8 cellular contexts compared by ENCODE assay signal in the genomic region with DNA sequence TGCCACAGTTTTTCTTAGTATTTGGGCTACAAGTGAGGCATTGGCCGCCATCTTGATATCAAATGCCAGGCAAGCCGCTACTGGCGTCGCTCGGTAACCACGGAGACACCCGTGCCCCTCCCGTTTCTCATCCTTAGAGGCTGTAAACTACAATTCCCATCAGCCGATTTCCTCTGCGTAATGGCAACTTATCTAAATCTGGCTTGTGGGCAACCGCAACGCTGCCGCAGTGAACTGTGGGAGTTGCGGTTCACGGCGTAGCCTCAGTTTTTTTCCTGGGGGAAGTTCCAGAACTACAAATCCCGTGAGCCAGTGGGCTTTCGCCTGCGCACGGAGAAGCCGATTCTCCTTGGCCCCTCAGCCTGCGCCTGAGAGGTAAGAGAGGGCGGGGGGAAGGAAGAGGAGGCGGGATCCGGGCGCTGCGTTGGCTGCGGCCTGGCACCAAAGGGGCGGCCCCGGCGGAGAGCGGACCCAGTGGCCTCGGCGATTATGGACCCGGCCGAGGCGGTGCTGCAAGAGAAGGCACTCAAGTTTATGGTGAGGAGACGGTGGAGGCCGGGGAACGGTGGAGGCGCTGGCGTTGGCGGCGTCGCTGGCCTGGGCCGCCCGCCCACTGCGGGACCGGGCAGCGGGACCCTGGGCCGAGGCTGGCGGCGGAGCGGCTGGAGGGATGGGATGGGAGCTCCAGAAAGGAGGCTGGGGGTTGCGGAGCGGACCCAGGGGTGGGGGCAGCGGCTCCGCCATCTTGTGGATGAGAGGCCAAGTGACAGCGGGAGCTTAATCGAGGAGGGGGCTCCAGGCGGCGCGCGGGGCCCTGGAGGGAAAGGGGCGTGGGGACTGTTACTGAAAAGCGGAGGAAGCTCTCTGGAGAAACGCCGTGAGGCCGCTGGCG. TPM values are rescaled to one million over a fixed set of nuclear protein-coding genes. Genes with fewer than 3 reads are reported as not detected.
A peak's percentile ranks its signal among the peaks of the same experiment; 100 is the strongest.
DNase-seq lines count a peak whose midpoint lies in the region; ATAC-seq, FAIRE-seq and TF ChIP-seq lines count a peak whose summit lies in the region.

A gene (plus strand): TSS at position 474 of the 892 bp plus-strand sequence. CDS start 16 bp downstream, at position 490.

- TF ChIP-seq CTCF in Caco-2 (IDR thresholded peaks at IDR 0.05; ENCODE audit: insufficient read depth in 1 of 2, low read depth in 1 of 2, low read length in 1 of 2, severe bottlenecking in 1 of 2, unreplicated experiment in 1 of 2) (peak; percentile 16 to 25), H1 (IDR thresholded peaks at IDR 0.05; ENCODE audit: control extremely low read depth in 1 of 3, insufficient read depth in 1 of 3, low read depth in 1 of 3, low read length in 3 of 3) (no peak; a peak in 1 of 4 replicates)

- peak within 1 kb of the TSS; percentile 62 for H3K56ac ChIP-seq in H1 (replicated peaks; ENCODE audit: insufficient read length, low read depth, low read length)

- H3K9me3 Mint-ChIP-seq in Caco-2 (ENCODE audit: unreplicated experiment) (no peaks in the 10 kb centered on the region), memory B cell (no peaks in the 10 kb centered on the region)
- H3K9me3 Mint-ChIP-seq in activated CD8-positive, alpha-beta memory T cell treated with anti-CD3 and anti-CD28 coated beads, Interleukin-2, amount 10 ng/mL, durations not matched to agents 7 days and 5 days (ENCODE audit: low read depth) = no peaks in the 10 kb centered on the region

- peak within 1 kb of the TSS; percentile 62; the same call in 1 of the 2 replicates for H2BK12ac ChIP-seq in H1 (ENCODE audit: low read depth, low read length)

- peak within 1 kb of the TSS; percentile 82 to 91 for H3K4me2 ChIP-seq in H1 (ENCODE audit: insufficient read depth in 1 of 2, low read depth in 2 of 2, low read length in 2 of 2)

- no peaks in the 10 kb centered on the region for H3K9me3 ChIP-seq in Caco-2
- no peaks in the 10 kb centered on the region for H3K9me3 ChIP-seq in NT2/D1 (ENCODE audit: insufficient read depth, low read length)
- no peaks in the 10 kb centered on the region for H3K9me3 ChIP-seq in H1 (ENCODE audit: insufficient read depth in 2 of 2, low read depth in 1 of 2, low read length in 1 of 2)

- H3K9ac ChIP-seq in NT2/D1 (ENCODE audit: insufficient read length, low read depth) (peak within 1 kb of the TSS; percentile 88), H1 (replicated peaks in 1 of 4; ENCODE audit: extremely low read depth in 1 of 4, low read depth in 3 of 4, low read length in 3 of 4) (peak within 1 kb of the TSS; percentile 0 to 76 (median 53))

- H3K4me1 ChIP-seq in Caco-2 = peaks cover 8% of the 10 kb centered on the region; the same call in 1 of the 2 replicates
- H3K4me1 ChIP-seq in NT2/D1 (ENCODE audit: insufficient read depth, insufficient read length) = no peaks in the 10 kb centered on the region
- peaks cover 0 to 4% (median 2%) of the 10 kb centered on the region in 4 experiments; a peak in 2 of 7 replicates for H3K4me1 ChIP-seq in H1 (replicated peaks in 1 of 4; ENCODE audit: control insufficient read depth in 3 of 4, insufficient read depth in 4 of 4, low read length in 3 of 4)

- H3K27me3 Mint-ChIP-seq in Caco-2 (ENCODE audit: insufficient read depth, unreplicated experiment) (peaks cover 13% of the 10 kb centered on the region), memory B cell (peaks cover 7% of the 10 kb centered on the region)
- peaks cover 16% of the 10 kb centered on the region for H3K27me3 Mint-ChIP-seq in activated CD8-positive, alpha-beta memory T cell treated with anti-CD3 and anti-CD28 coated beads, Interleukin-2, amount 10 ng/mL, durations not matched to agents 7 days and 5 days

- H3K4me3 Mint-ChIP-seq in Caco-2 (ENCODE audit: unreplicated experiment) (peak within 1 kb of the TSS; percentile 91), memory B cell (peak within 1 kb of the TSS; percentile 99)
- peak within 1 kb of the TSS; percentile 86 for H3K4me3 Mint-ChIP-seq in activated CD8-positive, alpha-beta memory T cell treated with anti-CD3 and anti-CD28 coated beads, Interleukin-2, amount 10 ng/mL, durations not matched to agents 7 days and 5 days

- H3K23ac ChIP-seq in H1 (ENCODE audit: insufficient read length) = no peak within 1 kb of the TSS

- no peak within 1 kb of the TSS for H2BK15ac ChIP-seq in H1 (ENCODE audit: low read length)

- no peak within 1 kb of the TSS for H2AK5ac ChIP-seq in H1 (ENCODE audit: low read depth, low read length)

- H3K79me1 ChIP-seq in H1 (ENCODE audit: low read depth, low read length) = no peaks in the 10 kb centered on the region

- FAIRE-seq in H1 (lab: Jason Lieb, UNC) = peak; percentile 91

- H3K14ac ChIP-seq in H1 (ENCODE audit: insufficient read length) = no peak within 1 kb of the TSS

- peak within 1 kb of the TSS; percentile 99 for H2AFZ ChIP-seq in H1 (ENCODE audit: low read length)

- H4K5ac ChIP-seq in H1 (ENCODE audit: insufficient read length, low read depth, low read length) = peak within 1 kb of the TSS; percentile 84

- peak within 1 kb of the TSS; percentile 64; the same call in 1 of the 2 replicates for H3K27ac ChIP-seq in H1 (ENCODE audit: low read depth, low read length)

- DNase-seq in Caco-2 = peak; percentile 97
- peak in 75 of 76 experiments; percentile 44 to 99 (median 95) for DNase-seq in HUDEP-2 (lab: John Stamatoyannopoulos, UW; ENCODE audit: unreplicated experiment in 76 of 76)
- DNase-seq in NT2/D1 (ENCODE audit: low read depth, low spot score) = peak; percentile 97
- DNase-seq in activated CD8-positive, alpha-beta memory T cell treated with anti-CD3 and anti-CD28 coated beads, Interleukin-2, amount 10 ng/mL, durations not matched to agents 7 days and 5 days = peak; percentile 98
- DNase-seq in H1 (ENCODE audit: low read depth in 1 of 2, low spot score in 2 of 2) = peak; percentile 91 to 99
- DNase-seq in memory B cell (ENCODE audit: low spot score in 2 of 2) = peak; percentile 89 to 93
- DNase-seq in stimulated activated CD8-positive, alpha-beta memory T cell treated with anti-CD3 and anti-CD28 coated beads, Interleukin-12 subunit alpha, Interleukin-12 subunit beta, amount 100 ng/mL, for 24 hours (ENCODE audit: extremely low read depth) = peak; percentile 83

- H4K8ac ChIP-seq in H1 (ENCODE audit: extremely low read depth, insufficient read depth, low read length) = peak within 1 kb of the TSS; percentile 97

- H3K4ac ChIP-seq in H1 (replicated peaks; ENCODE audit: insufficient read length, low read depth, low read length) = no peak within 1 kb of the TSS

- WGBS in H1 (ENCODE audit: extremely low coverage in 1 of 2, insufficient coverage in 1 of 2, insufficient read length in 1 of 2, insufficient replicate concordance in 2 of 2, low coverage in 1 of 2, low lambda C conversion rate in 2 of 2, missing lambda C conversion rate in 1 of 2), 2 experiments = 0% methylated on average over 45 of the region's 70 CpGs; no CpG with 5 or more reads in 1 of the 2 experiments

- CTCF ChIA-PET in Caco-2 (lab: Charles Lee) (interaction anchor here (0.6 to 1.7 kb wide), 6 partner anchors 22 to 313 kb away, joined by 3 to 13 read pairs (median 4); no protein-coding TSS in a partner anchor), H1 (lab: Charles Lee; ENCODE audit: partially characterized antibody) (interaction anchor here (0.8 to 1.6 kb wide), 7 partner anchors 10 to 133 kb away, joined by 3 to 5 read pairs (median 4); no protein-coding TSS in a partner anchor)
- CTCF ChIA-PET in activated CD8-positive, alpha-beta memory T cell treated with anti-CD3 and anti-CD28 coated beads, Interleukin-2, amount 10 ng/mL, durations not matched to agents 7 days and 5 days (lab: Charles Lee) = interaction anchor here (0.6 to 2.0 kb wide), 3 partner anchors 12 to 139 kb away, joined by 3 to 8 read pairs (median 3); no protein-coding TSS in a partner anchor

- peak within 1 kb of the TSS; percentile 58 for H3K4me3 ChIP-seq in Caco-2 (ENCODE audit: low read depth, low read length)
- peak within 1 kb of the TSS; percentile 76 for H3K4me3 ChIP-seq in NT2/D1 (ENCODE audit: insufficient read length, low read depth)
- peak within 1 kb of the TSS; percentile 83 to 92 (median 89) for H3K4me3 ChIP-seq in H1 (ENCODE audit: extremely low read depth in 1 of 4, insufficient read depth in 2 of 4, low read depth in 3 of 4, low read length in 4 of 4)

- H2BK120ac ChIP-seq in H1 (replicated peaks; ENCODE audit: low read depth, low read length) = no peak within 1 kb of the TSS

- peak within 1 kb of the TSS; percentile 84 for H2BK5ac ChIP-seq in H1 (ENCODE audit: low read depth, low read length)

- H3K27me3 ChIP-seq in Caco-2 (replicated peaks; ENCODE audit: control insufficient read depth, insufficient read depth, low read length) (no peaks in the 10 kb centered on the region), NT2/D1 (ENCODE audit: insufficient read depth, insufficient read length) (no peaks in the 10 kb centered on the region), H1 (replicated peaks in 1 of 4; ENCODE audit: control insufficient read depth in 3 of 4, extremely low read depth in 1 of 4, insufficient read depth in 3 of 4, low read length in 3 of 4) (no peaks in the 10 kb centered on the region)

- no peaks in the 10 kb centered on the region for H4K20me1 ChIP-seq in H1 (replicated peaks in 1 of 2; ENCODE audit: control insufficient read depth in 1 of 2, insufficient read depth in 2 of 2, low read length in 2 of 2)

- intact Hi-C loops in Caco-2 (cut with micrococcal nuclease; ENCODE audit: unreplicated experiment) = loop anchor here (2.0 kb wide), 1 partner anchor 53 kb away; no protein-coding TSS in a partner anchor

- H3K27ac Mint-ChIP-seq in Caco-2 (ENCODE audit: unreplicated experiment) = peak within 1 kb of the TSS; percentile 82
- peak within 1 kb of the TSS; percentile 93 for H3K27ac Mint-ChIP-seq in activated CD8-positive, alpha-beta memory T cell treated with anti-CD3 and anti-CD28 coated beads, Interleukin-2, amount 10 ng/mL, durations not matched to agents 7 days and 5 days
- H3K27ac Mint-ChIP-seq in memory B cell = peak within 1 kb of the TSS; percentile 98

- peaks cover 8% of the 10 kb centered on the region; the same call in 1 of the 2 replicates for H3K23me2 ChIP-seq in H1 (ENCODE audit: low read depth, low read length)

- H3K79me2 ChIP-seq in H1 (ENCODE audit: control insufficient read depth in 1 of 2, insufficient read depth in 2 of 2, low read length in 2 of 2) = peaks cover 0 to 10% of the 10 kb centered on the region in 2 experiments; a peak in 2 of 4 replicates

- 0 out of 2 replicates have a peak within 1 kb of the TSS, but pooled peaks have one; percentile 83 for H2BK20ac ChIP-seq in H1 (ENCODE audit: low read length)

- POLR2A ChIA-PET in Caco-2 (lab: Charles Lee) = no interaction called here
- POLR2A ChIA-PET in H1 (lab: Charles Lee; ENCODE audit: partially characterized antibody) = interaction anchor here (0.8 to 1.6 kb wide), 8 partner anchors 14 to 68 kb away, joined by 3 to 8 read pairs (median 4); no protein-coding TSS in a partner anchor

- ATAC-seq in GM21381 (IDR thresholded peaks at IDR 0.05; ENCODE audit: unreplicated experiment) = peak; percentile 93
- peak; percentile 99 for ATAC-seq in activated CD8-positive, alpha-beta memory T cell treated with anti-CD3 and anti-CD28 coated beads, Interleukin-2, amount 10 ng/mL, durations not matched to agents 7 days and 5 days
- peak; percentile 90 for ATAC-seq in memory B cell (ENCODE audit: low read depth)

- peak in 1 of 2 experiments; percentile 33; a peak in 2 of 3 replicates for TF ChIP-seq POLR2A in H1 (IDR thresholded peaks at IDR 0.05; ENCODE audit: control extremely low read depth in 1 of 2, low read depth in 2 of 2, low read length in 2 of 2)

- H3K4me1 Mint-ChIP-seq in Caco-2 (ENCODE audit: low read depth, unreplicated experiment) (peaks cover 8% of the 10 kb centered on the region), memory B cell (peaks cover 12% of the 10 kb centered on the region)
- H3K4me1 Mint-ChIP-seq in activated CD8-positive, alpha-beta memory T cell treated with anti-CD3 and anti-CD28 coated beads, Interleukin-2, amount 10 ng/mL, durations not matched to agents 7 days and 5 days = peaks cover 25% of the 10 kb centered on the region

- no TSS peak for BruUV-seq in Caco-2 (replicated peaks; lab: Mats Ljungman, UMichigan)

- no peak for TF ChIP-seq RAD21 in H1 (IDR thresholded peaks at IDR 0.05 in 1 of 2, conservative IDR thresholded peaks at IDR 0.05 in 1 of 2; ENCODE audit: low read depth in 2 of 2, low read length in 2 of 2)

- peak within 1 kb of the TSS; percentile 38 for H4K91ac ChIP-seq in H1 (replicated peaks; ENCODE audit: insufficient read length, low read length)

- H3K36me3 ChIP-seq in Caco-2 (ENCODE audit: control insufficient read depth, insufficient read depth, low read length) = no peaks in the 10 kb centered on the region; the same call in 1 of the 2 replicates
- peaks cover 3% of the 10 kb centered on the region for H3K36me3 ChIP-seq in NT2/D1 (ENCODE audit: insufficient read depth, insufficient read length, low read length)
- H3K36me3 ChIP-seq in H1 (ENCODE audit: control insufficient read depth in 2 of 4, insufficient read depth in 4 of 4, low read length in 3 of 4) = no peaks in the 10 kb centered on the region

- no peak for TF ChIP-seq EP300 in H1 (IDR thresholded peaks at IDR 0.05; ENCODE audit: borderline replicate concordance in 1 of 2, low read depth in 2 of 2, low read length in 2 of 2)

- no peaks in the 10 kb centered on the region for H3K36me3 Mint-ChIP-seq in Caco-2 (ENCODE audit: insufficient read depth, unreplicated experiment)
- peaks cover 11% of the 10 kb centered on the region for H3K36me3 Mint-ChIP-seq in activated CD8-positive, alpha-beta memory T cell treated with anti-CD3 and anti-CD28 coated beads, Interleukin-2, amount 10 ng/mL, durations not matched to agents 7 days and 5 days
- peaks cover 5% of the 10 kb centered on the region for H3K36me3 Mint-ChIP-seq in memory B cell

- H3K18ac ChIP-seq in H1 (ENCODE audit: extremely low read depth, low read length) = peak within 1 kb of the TSS; percentile 89

RNA-seq across cellular contexts. Expression of the gene that starts here (rescaled TPM):
- total RNA-seq in Caco-2 (2022) = 19.6 and 20.0 TPM in 2 replicates
- 10 to 100 TPM; 10.9 to 13.8 TPM for total RNA-seq in activated CD8-positive, alpha-beta memory T cell treated with anti-CD3 and anti-CD28 coated beads, Interleukin-2, amount 10 ng/mL, durations not matched to agents 7 days and 5 days
- total RNA-seq in H1 (2021; fragmentation: NEBNext Ultra II Directional; extraction: Animal tissue kit (Norgen Biotek cat#: 25700)) = 24.7 and 28.1 TPM in 2 replicates
- 8.2 and 9.9 TPM in 2 replicates for polyA plus RNA-seq in H1 (2011; rRNA removed)
- polyA plus RNA-seq in H1 (2011; cell fraction: cytosol; rRNA removed) = 12.2 TPM
- 7.7 TPM for polyA plus RNA-seq in H1 (2011; cell fraction: nucleus; rRNA removed)
- 8.9 to 15.0 TPM (median 11.0 TPM) in 4 replicates for polyA plus RNA-seq in H1 (2012, experiment 1 of 2)
- polyA plus RNA-seq in H1 (2012, experiment 2 of 2) = 1.4 TPM
- polyA plus RNA-seq in H1 (2013, experiment 1 of 2) = 6.5 TPM
- 6.5 TPM for polyA plus RNA-seq in H1 (2013, experiment 2 of 2)
- polyA minus RNA-seq in H1 (2011; rRNA and poly(A)+ RNA removed) = 29.2 TPM in 2 replicates
- 13.4 TPM for polyA minus RNA-seq in H1 (2011; cell fraction: cytosol; rRNA and poly(A)+ RNA removed)
- 14.2 TPM for polyA minus RNA-seq in H1 (2011; cell fraction: nucleus; rRNA and poly(A)+ RNA removed)

Comparison
In these comparisons a context has a peak if more than half of its experiments do, and no peak if none do; other contexts are left out.
1. Peak in every context shown above with its lines: DNase-seq, ATAC-seq, H3K4me3 ChIP-seq and H3K27ac ChIP-seq.
2. CTCF ChIP-seq: peak in Caco-2 (2 of 2); none in H1 (0 of 3).